In genomic region chr16:23572394-23572793, GRCh38 we compare ENCODE assay signal across 36 cellular contexts.
"Had no signal": no experiment of that assay in that cellular context is flagged by ENCODE, and none has a peak within 500 bp of the region (broad histone marks: within the 10 kb centered on the region; RNA-seq: fewer than 3 reads in every experiment).

No MANE protein-coding gene starts in this region.

- H3K4me3 Mint-ChIP-seq: activated CD4-positive, alpha-beta memory T cell treated with anti-CD3 and anti-CD28 coated beads, Interleukin-2, amount 10 ng/mL, durations not matched to agents 7 days and 5 days; activated CD8-positive, alpha-beta memory T cell treated with anti-CD3 and anti-CD28 coated beads, Interleukin-2, amount 10 ng/mL, durations not matched to agents 7 days and 5 days; activated naive CD8-positive, alpha-beta T cell treated with anti-CD3 and anti-CD28 coated beads for 36 hours; activated T-cell treated with anti-CD3 and anti-CD28 coated beads, Interleukin-2, amount 50 U/mL, for 72 hours; activated T-helper 17 cell treated with anti-CD3 and anti-CD28 coated beads, Interleukin-2, amount 50 U/mL, for 72 hours; central memory CD8-positive, alpha-beta T cell had no signal

- H3K9ac ChIP-seq: KMS-11 had no signal

- H3K27ac ChIP-seq: cardiac muscle cell, KMS-11, Peyer's patch, WERI-Rb-1 had no signal

- H3K4me3 ChIP-seq: cardiac muscle cell, Peyer's patch had no signal

- H3K4me2 ChIP-seq: KMS-11 had no signal

- H3K27me3 ChIP-seq: cardiac muscle cell, Peyer's patch had no signal

- H3K4me1 Mint-ChIP-seq: activated naive CD8-positive, alpha-beta T cell treated with anti-CD3 and anti-CD28 coated beads for 36 hours; activated T-helper 17 cell treated with anti-CD3 and anti-CD28 coated beads, Interleukin-2, amount 50 U/mL, for 72 hours; central memory CD8-positive, alpha-beta T cell had no signal

- H3K27me3 Mint-ChIP-seq: activated CD4-positive, alpha-beta memory T cell treated with anti-CD3 and anti-CD28 coated beads, Interleukin-2, amount 10 ng/mL, durations not matched to agents 7 days and 5 days; activated CD8-positive, alpha-beta memory T cell treated with anti-CD3 and anti-CD28 coated beads, Interleukin-2, amount 10 ng/mL, durations not matched to agents 7 days and 5 days; activated naive CD8-positive, alpha-beta T cell treated with anti-CD3 and anti-CD28 coated beads for 36 hours; activated T-helper 17 cell treated with anti-CD3 and anti-CD28 coated beads, Interleukin-2, amount 50 U/mL, for 72 hours; central memory CD8-positive, alpha-beta T cell had no signal

- ATAC-seq: activated CD8-positive, alpha-beta memory T cell treated with anti-CD3 and anti-CD28 coated beads, Interleukin-2, amount 10 ng/mL, durations not matched to agents 7 days and 5 days; activated T-cell treated with anti-CD3 and anti-CD28 coated beads, Interleukin-2, amount 50 U/mL, for 72 hours; activated T-helper 17 cell treated with anti-CD3 and anti-CD28 coated beads, Interleukin-2, amount 50 U/mL, for 72 hours; PC-3 had no signal

- DNase-seq: activated CD4-positive, alpha-beta memory T cell treated with anti-CD3 and anti-CD28 coated beads, Interleukin-2, amount 10 ng/mL, durations not matched to agents 7 days and 5 days; activated CD4-positive, alpha-beta T cell treated with anti-CD3 and anti-CD28 coated beads for 1 hour; activated CD4-positive, alpha-beta T cell treated with anti-CD3 and anti-CD28 coated beads for 48 hours; activated CD4-positive, CD25-positive, alpha-beta regulatory T cell; activated CD8-positive, alpha-beta memory T cell treated with anti-CD3 and anti-CD28 coated beads for 24 hours; activated CD8-positive, alpha-beta memory T cell treated with anti-CD3 and anti-CD28 coated beads, Interleukin-2, amount 10 ng/mL, durations not matched to agents 7 days and 5 days; activated CD8-positive, alpha-beta memory T cell treated with anti-CD3 and anti-CD28 coated beads, Interleukin-2, amount 50 U/mL, for 48 hours; activated effector memory CD4-positive, alpha-beta T cell treated with anti-CD3 and anti-CD28 coated beads, Interleukin-2, amount 50 U/mL, for 16 hours; activated naive CD4-positive, alpha-beta T cell; activated naive CD4-positive, alpha-beta T cell treated with anti-CD3 and anti-CD28 coated beads, Interleukin-2, amount 50 U/mL, for 16 hours; activated naive CD8-positive, alpha-beta T cell treated with anti-CD3 and anti-CD28 coated beads for 36 hours; activated T-cell treated with anti-CD3 and anti-CD28 coated beads, Interleukin-2, amount 50 U/mL, for 72 hours; amniotic stem cell; aorta; MM.1S; MV-4-11; NCI-H1092; NCI-H1436 treated with DMSO at 0.1 percent for 48 hours; NCI-H1694 treated with DMSO at 0.1 percent for 48 hours; NCI-H2029; NCI-H345; NCI-H524 treated with DMSO at 0.1 percent for 48 hours; NCI-H748 treated with DMSO at 0.1 percent for 48 hours; NK-92 treated with Interleukin-12 subunit alpha and Interleukin-12 subunit beta, amount 100 ng/mL, for 24 hours; PC-3; Peyer's patch; RPMI8226; SIG-M5; SW 1271; T-helper 1 cell; T1000; WERI-Rb-1 had no signal

- H3K9me3 Mint-ChIP-seq: activated CD4-positive, alpha-beta memory T cell treated with anti-CD3 and anti-CD28 coated beads, Interleukin-2, amount 10 ng/mL, durations not matched to agents 7 days and 5 days; activated naive CD8-positive, alpha-beta T cell treated with anti-CD3 and anti-CD28 coated beads for 36 hours; activated T-cell treated with anti-CD3 and anti-CD28 coated beads, Interleukin-2, amount 50 U/mL, for 72 hours; activated T-helper 17 cell treated with anti-CD3 and anti-CD28 coated beads, Interleukin-2, amount 50 U/mL, for 72 hours; central memory CD8-positive, alpha-beta T cell had no signal

- H3K9me3 ChIP-seq: Peyer's patch had no signal

- H3K27ac Mint-ChIP-seq: activated CD4-positive, alpha-beta memory T cell treated with anti-CD3 and anti-CD28 coated beads, Interleukin-2, amount 10 ng/mL, durations not matched to agents 7 days and 5 days; activated CD8-positive, alpha-beta memory T cell treated with anti-CD3 and anti-CD28 coated beads, Interleukin-2, amount 10 ng/mL, durations not matched to agents 7 days and 5 days; activated naive CD8-positive, alpha-beta T cell treated with anti-CD3 and anti-CD28 coated beads for 36 hours; activated T-helper 17 cell treated with anti-CD3 and anti-CD28 coated beads, Interleukin-2, amount 50 U/mL, for 72 hours had no signal
